In genomic region chr3:30779686-30780287, GRCh38 we compare ENCODE assay signal across 8 cellular contexts.
DNase-seq lines count a peak whose midpoint lies in the region; ATAC-seq and TF ChIP-seq lines count a peak whose summit lies in the region.

No MANE protein-coding gene starts in this region.

- TF ChIP-seq POLR2A in stomach (IDR thresholded peaks at IDR 0.05): no peak

- no peak overlapping the region for H3K27ac ChIP-seq in stomach

- no peak for DNase-seq in stimulated activated naive CD8-positive, alpha-beta T cell treated with anti-CD3 and anti-CD28 coated beads, Interleukin-15, Interleukin-2, amounts not matched to agents 100 U/mL and 50 U/mL, for 24 hours
- no peak for DNase-seq in stimulated activated naive CD8-positive, alpha-beta T cell treated with anti-CD3 and anti-CD28 coated beads, Interleukin-15, amount 100 ng/mL, for 72 hours
- DNase-seq in OCI-M2 (lab: John Stamatoyannopoulos, UW; ENCODE audit: unreplicated experiment): peak; percentile 3
- peak; percentile 50 for DNase-seq in fibroblast of the aortic adventitia (ENCODE audit: low read depth)
- no peak for DNase-seq in NCI-H1417 treated with DMSO at 0.1 percent for 48 hours (lab: John Stamatoyannopoulos, UW)
- DNase-seq in stomach: no peak

- H3K4me1 ChIP-seq in stomach: no peaks in the 10 kb centered on the region

- WGBS in stomach, 5 donors: 65 to 93% (median 80%) methylated on average over 1 of the region's 1 CpG

- peak; percentile 61 for TF ChIP-seq CTCF in fibroblast of the aortic adventitia (IDR thresholded peaks at IDR 0.05; ENCODE audit: insufficient read depth, low read length)
- TF ChIP-seq CTCF in stomach (IDR thresholded peaks at IDR 0.05): peak in 2 of 7 experiments; percentile 8 to 27

- no peaks in the 10 kb centered on the region for H3K4me1 Mint-ChIP-seq in stimulated activated naive CD8-positive, alpha-beta T cell treated with anti-CD3 and anti-CD28 coated beads, Interleukin-15, amount 100 ng/mL, for 72 hours

- H3K27ac Mint-ChIP-seq in stimulated activated naive CD8-positive, alpha-beta T cell treated with anti-CD3 and anti-CD28 coated beads, Interleukin-15, amount 100 ng/mL, for 72 hours: no peak overlapping the region

- no peak overlapping the region for H3K4me3 Mint-ChIP-seq in stimulated activated naive CD8-positive, alpha-beta T cell treated with anti-CD3 and anti-CD28 coated beads, Interleukin-15, amount 100 ng/mL, for 72 hours

- H3K9me3 ChIP-seq in stomach: no peaks in the 10 kb centered on the region

- no peak overlapping the region for H3K4me3 ChIP-seq in fibroblast of the aortic adventitia (ENCODE audit: low read depth, low read length)
- H3K4me3 ChIP-seq in stomach: no peak overlapping the region

- no peaks in the 10 kb centered on the region for H3K27me3 ChIP-seq in stomach

- TF ChIP-seq EP300 in stomach (IDR thresholded peaks at IDR 0.05): no peak

- ATAC-seq in stimulated activated naive CD8-positive, alpha-beta T cell treated with anti-CD3 and anti-CD28 coated beads, Interleukin-15, Interleukin-2, amounts not matched to agents 100 U/mL and 50 U/mL, for 24 hours: peak; percentile 23
- ATAC-seq in stimulated activated naive CD8-positive, alpha-beta T cell treated with anti-CD3 and anti-CD28 coated beads, Interleukin-15, amount 100 ng/mL, for 72 hours: no peak
- ATAC-seq in HG03342 (IDR thresholded peaks at IDR 0.05; ENCODE audit: unreplicated experiment) (no peak), GM21723 (IDR thresholded peaks at IDR 0.05; ENCODE audit: unreplicated experiment) (no peak)

- intact Hi-C loops in stomach (cut with DNase I; ENCODE audit: low total_unique reads): loop anchor here (5.0 kb wide), 1 partner anchor 348 kb away; no protein-coding TSS in a partner anchor

- no peaks in the 10 kb centered on the region for H3K36me3 ChIP-seq in stomach

- no peaks in the 10 kb centered on the region for H3K9me3 Mint-ChIP-seq in stimulated activated naive CD8-positive, alpha-beta T cell treated with anti-CD3 and anti-CD28 coated beads, Interleukin-15, amount 100 ng/mL, for 72 hours

- no peaks in the 10 kb centered on the region for H3K27me3 Mint-ChIP-seq in stimulated activated naive CD8-positive, alpha-beta T cell treated with anti-CD3 and anti-CD28 coated beads, Interleukin-15, amount 100 ng/mL, for 72 hours

Comparison
In these comparisons a context has a peak if more than half of its experiments do, and no peak if none do; other contexts are left out.
1. DNase-seq: peak in OCI-M2 (single experiment) and fibroblast of the aortic adventitia (single experiment); none in stimulated activated naive CD8-positive, alpha-beta T cell treated with anti-CD3 and anti-CD28 coated beads, Interleukin-15, Interleukin-2, amounts not matched to agents 100 U/mL and 50 U/mL, for 24 hours (single experiment), stimulated activated naive CD8-positive, alpha-beta T cell treated with anti-CD3 and anti-CD28 coated beads, Interleukin-15, amount 100 ng/mL, for 72 hours (0 of 2), NCI-H1417 treated with DMSO at 0.1 percent for 48 hours (single experiment) and stomach (single experiment).